ENCODE assay signal across 8 cellular contexts in the genomic region with DNA sequence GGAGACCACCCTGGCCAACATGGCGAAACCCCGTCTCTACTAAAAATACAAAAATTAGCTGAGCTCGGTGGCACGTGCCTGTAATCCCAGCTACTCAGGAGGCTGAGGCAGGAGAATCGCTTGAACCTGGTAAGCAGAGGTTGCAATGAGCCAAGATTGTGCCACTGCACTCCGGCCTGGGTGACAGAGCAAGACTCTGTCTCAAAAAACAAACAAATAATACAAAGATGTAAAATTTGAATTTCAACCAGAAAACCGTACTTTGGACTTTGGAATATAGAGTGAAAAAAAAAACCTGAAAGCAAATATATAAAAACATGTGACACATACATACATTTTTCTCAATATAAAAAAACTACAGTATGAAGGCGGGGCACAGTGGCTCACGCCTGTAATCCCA. TPM values are rescaled to one million over a fixed set of nuclear protein-coding genes. Genes with fewer than 3 reads are reported as not detected.
"Had no signal": no experiment of that assay in that cellular context is flagged by ENCODE, and none has a peak within 500 bp of the region (broad histone marks: within the 10 kb centered on the region; RNA-seq: fewer than 3 reads in every experiment).

No MANE protein-coding gene starts in this region.

RNA-seq across cellular contexts. Expression of a gene that starts 20.3 kb away (rescaled TPM):
- total RNA-seq: temporal lobe, vagina had no signal

RNA-seq across cellular contexts. Expression of a gene that starts 34.9 kb away (rescaled TPM):
- total RNA-seq: stomach, subcutaneous adipose tissue, suprapubic skin, temporal lobe, thoracic aorta, thyroid gland, tibial nerve had no signal
